28 cellular contexts compared by ENCODE assay signal in genomic region chr4:6960154-6960553, GRCh38.
"Had no signal": no experiment of that assay in that cellular context is flagged by ENCODE, and none has a peak within 500 bp of the region (broad histone marks: within the 10 kb centered on the region; RNA-seq: fewer than 3 reads in every experiment).

No MANE protein-coding gene starts in this region.

- H3K36me3 Mint-ChIP-seq: activated CD4-positive, alpha-beta memory T cell treated with anti-CD3 and anti-CD28 coated beads for 36 hours; activated naive CD4-positive, alpha-beta T cell treated with anti-CD3 and anti-CD28 coated beads, Interleukin-2, amount 50 U/mL, for 72 hours; brain had no signal

- H3K27ac ChIP-seq: SK-N-MC had no signal

- H3K4me3 ChIP-seq: SK-N-MC had no signal

- H3K9me3 Mint-ChIP-seq: activated B cell treated with CpG ODN at 0.5 μM for 24 hours; activated CD4-positive, alpha-beta memory T cell treated with anti-CD3 and anti-CD28 coated beads for 36 hours; activated CD4-positive, alpha-beta T cell treated with anti-CD3 and anti-CD28 coated beads, Interleukin-2, amount 10 ng/mL, durations not matched to agents 24 days and 14 days; activated naive CD4-positive, alpha-beta T cell treated with anti-CD3 and anti-CD28 coated beads, Interleukin-2, amount 50 U/mL, for 72 hours; activated naive CD8-positive, alpha-beta T cell treated with anti-CD3 and anti-CD28 coated beads, Interleukin-2, amount 50 U/mL, for 24 hours; activated T-cell treated with anti-CD3 and anti-CD28 coated beads, Interleukin-2, amount 50 U/mL, for 4 hours; brain; T-cell had no signal

- H3K27ac Mint-ChIP-seq: activated B cell treated with CpG ODN at 0.5 μM for 24 hours; activated CD4-positive, alpha-beta memory T cell treated with anti-CD3 and anti-CD28 coated beads for 36 hours; activated CD4-positive, alpha-beta T cell treated with anti-CD3 and anti-CD28 coated beads, Interleukin-2, amount 10 ng/mL, durations not matched to agents 24 days and 14 days; activated naive CD4-positive, alpha-beta T cell treated with anti-CD3 and anti-CD28 coated beads, Interleukin-2, amount 50 U/mL, for 72 hours; activated naive CD8-positive, alpha-beta T cell treated with anti-CD3 and anti-CD28 coated beads, Interleukin-2, amount 50 U/mL, for 24 hours; T-cell had no signal

- H3K4me3 Mint-ChIP-seq: activated B cell treated with CpG ODN at 0.5 μM for 24 hours; activated CD4-positive, alpha-beta memory T cell treated with anti-CD3 and anti-CD28 coated beads for 36 hours; activated CD4-positive, alpha-beta T cell treated with anti-CD3 and anti-CD28 coated beads, Interleukin-2, amount 10 ng/mL, durations not matched to agents 24 days and 14 days; activated naive CD8-positive, alpha-beta T cell treated with anti-CD3 and anti-CD28 coated beads, Interleukin-2, amount 50 U/mL, for 24 hours; activated T-cell treated with anti-CD3 and anti-CD28 coated beads, Interleukin-2, amount 50 U/mL, for 4 hours; brain; T-cell had no signal

- ATAC-seq: activated naive CD4-positive, alpha-beta T cell treated with anti-CD3 and anti-CD28 coated beads, Interleukin-2, amount 50 U/mL, for 72 hours; activated naive CD8-positive, alpha-beta T cell treated with anti-CD3 and anti-CD28 coated beads, Interleukin-2, amount 50 U/mL, for 24 hours; activated T-cell treated with anti-CD3 and anti-CD28 coated beads, Interleukin-2, amount 50 U/mL, for 4 hours; Panc1; Right ventricle myocardium inferior; T-cell had no signal

- H3K27me3 Mint-ChIP-seq: activated B cell treated with CpG ODN at 0.5 μM for 24 hours; activated CD4-positive, alpha-beta memory T cell treated with anti-CD3 and anti-CD28 coated beads for 36 hours; activated CD4-positive, alpha-beta T cell treated with anti-CD3 and anti-CD28 coated beads, Interleukin-2, amount 10 ng/mL, durations not matched to agents 24 days and 14 days; activated naive CD8-positive, alpha-beta T cell treated with anti-CD3 and anti-CD28 coated beads, Interleukin-2, amount 50 U/mL, for 24 hours; T-cell had no signal

- DNase-seq: activated B cell treated with CpG ODN at 0.5 μM for 24 hours; activated CD4-positive, alpha-beta memory T cell treated with anti-CD3 and anti-CD28 coated beads for 36 hours; activated CD4-positive, alpha-beta T cell treated with anti-CD3 and anti-CD28 coated beads for 1 hour; activated CD4-positive, alpha-beta T cell treated with anti-CD3 and anti-CD28 coated beads, Interleukin-2, amount 10 ng/mL, durations not matched to agents 24 days and 14 days; activated effector memory CD4-positive, alpha-beta T cell treated with anti-CD3 and anti-CD28 coated beads, Interleukin-2, amount 50 U/mL, for 16 hours; activated naive CD4-positive, alpha-beta T cell treated with Interleukin-2 at 50 U/mL for 16 hours; activated naive CD8-positive, alpha-beta T cell treated with anti-CD3 and anti-CD28 coated beads, Interleukin-2, amount 50 U/mL, for 24 hours; activated T-cell treated with anti-CD3 and anti-CD28 coated beads, Interleukin-2, amount 50 U/mL, for 4 hours; amniotic stem cell; Karpas-422; MM.1S; NCI-H1105 treated with DMSO at 0.1 percent for 48 hours; NCI-H1436 treated with DMSO at 0.1 percent for 48 hours; NCI-H1930; NCI-H345; NCI-H510A; NCI-H526 treated with DMSO at 0.1 percent for 48 hours; NCI-H82; OCI-M1; RPMI8226; T-cell; T-helper 2 cell; T1000 had no signal
